Comparison of ENCODE assay signal across 18 cellular contexts in genomic region chr13:32647926-32648325, GRCh38.
DNase-seq lines count a peak whose midpoint lies in the region; ATAC-seq and TF ChIP-seq lines count a peak whose summit lies in the region.
"Had no signal": no experiment of that assay in that cellular context is flagged by ENCODE, and none has a peak within 500 bp of the region (broad histone marks: within the 10 kb centered on the region; RNA-seq: fewer than 3 reads in every experiment).

No MANE protein-coding gene starts in this region.

- H3K79me2 ChIP-seq in Karpas-422 (ENCODE audit: low read length), result peaks cover 100% of the 10 kb centered on the region

- H3K27me3 ChIP-seq in cardiac muscle cell (no peaks in the 10 kb centered on the region), right cardiac atrium (ENCODE audit: control insufficient read depth, insufficient read depth) (no peaks in the 10 kb centered on the region), Karpas-422 (ENCODE audit: low read length) (no peaks in the 10 kb centered on the region), foreskin keratinocyte (no peaks in the 10 kb centered on the region), upper lobe of left lung (no peaks in the 10 kb centered on the region)
- H3K27me3 ChIP-seq: body of pancreas had no signal

- peak overlapping the region; percentile 3 for H3K27ac Mint-ChIP-seq in type B pancreatic cell
- H3K27ac Mint-ChIP-seq: activated naive CD4-positive, alpha-beta T cell treated with anti-CD3 and anti-CD28 coated beads, Interleukin-2, amount 50 U/mL, for 24 hours; stimulated activated naive CD8-positive, alpha-beta T cell treated with anti-CD3 and anti-CD28 coated beads, Interleukin-15, amount 100 ng/mL, for 72 hours; T-helper 2 cell treated with Interferon-gamma antibody and Interleukin-4, amounts not matched to agents 5 μg/mL and 100 μg/mL, for 36 hours had no signal

- H3K9me3 ChIP-seq in cardiac muscle cell (ENCODE audit: low read depth), result no peaks in the 10 kb centered on the region
- no peaks in the 10 kb centered on the region for H3K9me3 ChIP-seq in right cardiac atrium (ENCODE audit: control insufficient read depth, low read length)
- H3K9me3 ChIP-seq in Karpas-422 (ENCODE audit: low read length), result no peaks in the 10 kb centered on the region
- no peaks in the 10 kb centered on the region for H3K9me3 ChIP-seq in upper lobe of left lung
- H3K9me3 ChIP-seq: body of pancreas, lower lobe of right lung had no signal

- H3K9ac ChIP-seq in Karpas-422 (ENCODE audit: low read length), result no peak overlapping the region

- TF ChIP-seq CTCF in cardiac muscle cell (IDR thresholded peaks at IDR 0.05; ENCODE audit: low read depth, low read length) (no peak), foreskin keratinocyte (conservative IDR thresholded peaks at IDR 0.05) (no peak), type B pancreatic cell (conservative IDR thresholded peaks at IDR 0.05) (no peak), upper lobe of left lung (IDR thresholded peaks at IDR 0.05) (no peak)

- no peak for DNase-seq in cardiac muscle cell (ENCODE audit: low read depth in 1 of 2, low spot score in 1 of 2)
- DNase-seq in right cardiac atrium, result no peak
- DNase-seq in Karpas-422, result no peak
- DNase-seq in foreskin keratinocyte, result no peak
- no peak for DNase-seq in type B pancreatic cell (ENCODE audit: extremely low spot score, unreplicated experiment)
- DNase-seq in NCI-H774 (lab: John Stamatoyannopoulos, UW), result no peak
- no peak for DNase-seq in upper lobe of left lung
- DNase-seq: activated CD4-positive, CD25-positive, alpha-beta regulatory T cell treated with anti-CD3 and anti-CD28 coated beads, Interleukin-2, amount 50 U/mL, for 72 hours; body of pancreas; cortex of kidney; lower lobe of right lung; SHP77; stimulated activated CD4-positive, alpha-beta T cell treated with anti-CD3 and anti-CD28 coated beads, Interleukin-15, amount 100 ng/mL, for 24 hours; stimulated activated naive CD8-positive, alpha-beta T cell treated with anti-CD3 and anti-CD28 coated beads, Interleukin-15, amount 100 ng/mL, for 72 hours had no signal

- H3K4me1 ChIP-seq in cardiac muscle cell (ENCODE audit: low read depth) (no peaks in the 10 kb centered on the region), right cardiac atrium (ENCODE audit: control insufficient read depth, insufficient read depth, low read length) (peaks cover 3% of the 10 kb centered on the region), Karpas-422 (ENCODE audit: low read length) (peaks cover 63% of the 10 kb centered on the region), foreskin keratinocyte (no peaks in the 10 kb centered on the region), upper lobe of left lung (peaks cover 1 to 25% (median 13%) of the 10 kb centered on the region in 4 donors)

- no peak overlapping the region for H3K4me2 ChIP-seq in Karpas-422 (ENCODE audit: low read depth, low read length, poor library complexity, severe bottlenecking)

- H3K36me3 Mint-ChIP-seq in type B pancreatic cell, result peaks cover 6% of the 10 kb centered on the region

- ATAC-seq in right cardiac atrium, result no peak
- ATAC-seq in foreskin keratinocyte, result peak; percentile 37
- ATAC-seq in GM18861 (IDR thresholded peaks at IDR 0.05; ENCODE audit: unreplicated experiment), result no peak
- ATAC-seq in upper lobe of left lung (ENCODE audit: low FRiP score in 2 of 2), result no peak
- ATAC-seq: body of pancreas; lower lobe of right lung; stimulated activated naive CD8-positive, alpha-beta T cell treated with anti-CD3 and anti-CD28 coated beads, Interleukin-15, amount 100 ng/mL, for 72 hours had no signal

- no peak for TF ChIP-seq POLR2A in upper lobe of left lung (IDR thresholded peaks at IDR 0.05)

- peaks cover 11% of the 10 kb centered on the region for H3K4me1 Mint-ChIP-seq in type B pancreatic cell (ENCODE audit: unreplicated experiment)

- H3K27ac ChIP-seq in cardiac muscle cell (peak overlapping the region; percentile 22), right cardiac atrium (ENCODE audit: low read length) (no peak overlapping the region), Karpas-422 (ENCODE audit: low read length) (peak overlapping the region; percentile 28; the same call in 1 of the 2 replicates), foreskin keratinocyte (no peak overlapping the region), upper lobe of left lung (no peak overlapping the region)
- H3K27ac ChIP-seq: body of pancreas, lower lobe of right lung had no signal

- no peaks in the 10 kb centered on the region for H3K27me3 Mint-ChIP-seq in type B pancreatic cell
- H3K27me3 Mint-ChIP-seq: activated naive CD4-positive, alpha-beta T cell treated with anti-CD3 and anti-CD28 coated beads, Interleukin-2, amount 50 U/mL, for 24 hours; stimulated activated naive CD8-positive, alpha-beta T cell treated with anti-CD3 and anti-CD28 coated beads, Interleukin-15, amount 100 ng/mL, for 72 hours had no signal

- no peaks in the 10 kb centered on the region for H3K9me3 Mint-ChIP-seq in type B pancreatic cell
- H3K9me3 Mint-ChIP-seq: activated naive CD4-positive, alpha-beta T cell treated with anti-CD3 and anti-CD28 coated beads, Interleukin-2, amount 50 U/mL, for 24 hours; neural crest cell; stimulated activated naive CD8-positive, alpha-beta T cell treated with anti-CD3 and anti-CD28 coated beads, Interleukin-15, amount 100 ng/mL, for 72 hours; T-helper 2 cell treated with Interferon-gamma antibody and Interleukin-4, amounts not matched to agents 5 μg/mL and 100 μg/mL, for 36 hours had no signal

- TF ChIP-seq EP300 in upper lobe of left lung (IDR thresholded peaks at IDR 0.05), result no peak

- no peak overlapping the region for H3K4me3 Mint-ChIP-seq in type B pancreatic cell
- H3K4me3 Mint-ChIP-seq: activated naive CD4-positive, alpha-beta T cell treated with anti-CD3 and anti-CD28 coated beads, Interleukin-2, amount 50 U/mL, for 24 hours; neural crest cell; stimulated activated naive CD8-positive, alpha-beta T cell treated with anti-CD3 and anti-CD28 coated beads, Interleukin-15, amount 100 ng/mL, for 72 hours; T-helper 2 cell treated with Interferon-gamma antibody and Interleukin-4, amounts not matched to agents 5 μg/mL and 100 μg/mL, for 36 hours had no signal

- WGBS in right cardiac atrium, result 78% methylated on average over 1 of the region's 1 CpG
- 61 to 82% methylated on average over 1 of the region's 1 CpG for WGBS in upper lobe of left lung, 2 donors

- H3K36me3 ChIP-seq in cardiac muscle cell (no peaks in the 10 kb centered on the region), Karpas-422 (ENCODE audit: insufficient read depth, low read length) (peaks cover 9% of the 10 kb centered on the region; the same call in 1 of the 2 replicates), upper lobe of left lung (no peaks in the 10 kb centered on the region)

- intact Hi-C loops in right cardiac atrium (cut with DNase I), result no loop called here

- H4K20me1 ChIP-seq in Karpas-422 (ENCODE audit: insufficient read depth, low read depth, low read length), result no peaks in the 10 kb centered on the region

- no peak overlapping the region for H3K4me3 ChIP-seq in cardiac muscle cell
- H3K4me3 ChIP-seq in right cardiac atrium (ENCODE audit: low read length), result no peak overlapping the region
- no peak overlapping the region for H3K4me3 ChIP-seq in Karpas-422 (ENCODE audit: low read length)
- H3K4me3 ChIP-seq in upper lobe of left lung, result no peak overlapping the region
- H3K4me3 ChIP-seq: body of pancreas, lower lobe of right lung had no signal

- H2AFZ ChIP-seq in Karpas-422 (ENCODE audit: low read length), result no peak overlapping the region

- no peaks in the 10 kb centered on the region for H3K9me2 ChIP-seq in Karpas-422 (replicated peaks; ENCODE audit: insufficient read depth, low read length)

Comparison
In these comparisons a context has a peak if more than half of its experiments do, and no peak if none do; other contexts are left out.
1. H3K27ac ChIP-seq: peak in cardiac muscle cell (single experiment) and Karpas-422 (single experiment); none in right cardiac atrium (single experiment), foreskin keratinocyte (single experiment) and upper lobe of left lung (0 of 4).